8 cellular contexts compared by ENCODE assay signal in genomic region chr15:89101302-89102191, GRCh38. TPM values are rescaled to one million over a fixed set of nuclear protein-coding genes. Genes with fewer than 3 reads are reported as not detected.
A peak's percentile ranks its signal among the peaks of the same experiment; 100 is the strongest.
DNase-seq lines count a peak whose midpoint lies in the region; ATAC-seq and TF ChIP-seq lines count a peak whose summit lies in the region.

No MANE protein-coding gene starts in this region.

- H3K27me3 ChIP-seq in BJ (ENCODE audit: control insufficient read depth, insufficient read depth, low read length) (no peaks in the 10 kb centered on the region), H9 (ENCODE audit: insufficient read depth, low read length) (no peaks in the 10 kb centered on the region)

- no peak overlapping the region for H3K23ac ChIP-seq in H9 (ENCODE audit: insufficient read length, low read depth, low read length)

- no peak for TF ChIP-seq CTCF in BJ (IDR thresholded peaks at IDR 0.05; ENCODE audit: insufficient read depth, low read depth, low read length)
- no peak for TF ChIP-seq CTCF in omental fat pad (IDR thresholded peaks at IDR 0.05)
- TF ChIP-seq CTCF in H9 (conservative IDR thresholded peaks at IDR 0.05) = no peak

- no peak overlapping the region for H3K14ac ChIP-seq in H9 (ENCODE audit: insufficient read depth, low read length)

- no peaks in the 10 kb centered on the region for H3K36me3 ChIP-seq in BJ (ENCODE audit: control insufficient read depth, insufficient read depth, low read length)

- no peak overlapping the region for H4K8ac ChIP-seq in H9 (replicated peaks; ENCODE audit: insufficient read length, low read depth, low read length)

- no peaks in the 10 kb centered on the region for H3K79me2 ChIP-seq in H9 (ENCODE audit: insufficient read depth, low read length)

- H3K23me2 ChIP-seq in H9 (ENCODE audit: insufficient read length, low read depth, low read length, poor library complexity, severe bottlenecking) = no peaks in the 10 kb centered on the region

- no peak overlapping the region for H3K4me2 ChIP-seq in H9 (ENCODE audit: insufficient read depth, insufficient read length, low read length)

- DNase-seq in BJ (ENCODE audit: low read depth) (peak; percentile 90), NCI-H226 (peak; percentile 100), erythroblast (lab: John Stamatoyannopoulos, UW) (peak; percentile 26 to 28), omental fat pad (ENCODE audit: low spot score) (no peak), medulla oblongata (ENCODE audit: extremely low spot score) (no peak), H9 (no peak), NCI-H510A (lab: John Stamatoyannopoulos, UW) (no peak)
- no peak for DNase-seq in activated CD8-positive, alpha-beta memory T cell treated with anti-CD3 and anti-CD28 coated beads for 24 hours

- H3K27ac ChIP-seq in H9 (ENCODE audit: insufficient read length, low read depth, low read length) = no peak overlapping the region

- H3K36me3 Mint-ChIP-seq in H9 (ENCODE audit: insufficient read depth in 1 of 3, low read depth in 3 of 3) = peaks cover 0 to 4% (median 4%) of the 10 kb centered on the region in 3 experiments; a peak in 3 of 7 replicates

- peak; percentile 92 for ATAC-seq in omental fat pad (ENCODE audit: low FRiP score)

- no peak overlapping the region for H3K18ac ChIP-seq in H9 (ENCODE audit: insufficient read length, low read depth, low read length)

- no peak overlapping the region for H2AFZ ChIP-seq in H9 (ENCODE audit: low read length)

- no peak overlapping the region for H2BK15ac ChIP-seq in H9 (ENCODE audit: low read depth, low read length)

- H3K4me3 ChIP-seq in BJ (ENCODE audit: low read depth, low read length) = no peak overlapping the region

- no peaks in the 10 kb centered on the region for H3K79me1 ChIP-seq in H9 (ENCODE audit: insufficient read depth, low read depth, low read length, poor library complexity, severe bottlenecking)

- no peaks in the 10 kb centered on the region for H3K9me3 ChIP-seq in H9 (ENCODE audit: control insufficient read depth, low read depth, low read length)

- H3K4ac ChIP-seq in H9 (ENCODE audit: low read depth, low read length) = no peak overlapping the region

- peaks cover 2% of the 10 kb centered on the region; the same call in 1 of the 2 replicates for H3K4me1 ChIP-seq in H9 (ENCODE audit: insufficient read depth, low read length)

- no peak for TF ChIP-seq POLR2A in erythroblast (IDR thresholded peaks at IDR 0.05; ENCODE audit: low read length)

- no CpG with 5 or more reads among the region's 8 CpGs for WGBS in H9 (ENCODE audit: extremely low coverage, insufficient read length, low lambda C conversion rate)

- POLR2A ChIA-PET in BJ (lab: Charles Lee) = interaction anchor here (0.8 kb wide), 1 partner anchor 10 kb away, joined by 3 read pairs; no protein-coding TSS in a partner anchor

- H4K5ac ChIP-seq in H9 (ENCODE audit: insufficient read length, low read depth, low read length) = no peak overlapping the region

- H4K91ac ChIP-seq in H9 (ENCODE audit: insufficient read length, low read depth, low read length) = no peak overlapping the region

- no peaks in the 10 kb centered on the region for H3K9me3 Mint-ChIP-seq in H9

- no peak overlapping the region for H2BK12ac ChIP-seq in H9 (ENCODE audit: insufficient read length, low read depth, low read length)

- no peak overlapping the region for H3K56ac ChIP-seq in H9 (ENCODE audit: insufficient read length, low read depth, low read length)

- no peak overlapping the region for H2BK120ac ChIP-seq in H9 (ENCODE audit: low read depth, low read length, poor library complexity, severe bottlenecking)

- H2AK5ac ChIP-seq in H9 (ENCODE audit: insufficient read length, low read length) = no peak overlapping the region

- no peaks in the 10 kb centered on the region for H3K27me3 Mint-ChIP-seq in H9 (ENCODE audit: low read depth)

- H4K20me1 ChIP-seq in H9 (ENCODE audit: control insufficient read depth, insufficient read depth, insufficient read length) = no peaks in the 10 kb centered on the region

- CTCF ChIA-PET in BJ (lab: Yijun Ruan, JAX) = interaction anchor here (0.6 to 6.0 kb wide), 4 partner anchors 10 to 257 kb away, joined by 3 to 22 read pairs (median 6); partner anchors contain the start of gene ABHD2

- H3K27ac Mint-ChIP-seq in H9 = peak overlapping the region in 1 of 3 experiments; percentile 4; a peak in 3 of 7 replicates

- peaks cover 0 to 13% of the 10 kb centered on the region in 2 experiments; a peak in 2 of 4 replicates for H3K4me1 Mint-ChIP-seq in H9

- no peak overlapping the region for H3K9ac ChIP-seq in H9 (ENCODE audit: extremely low read depth, insufficient read length, low read length)

- H3K4me3 Mint-ChIP-seq in H9 = no peak overlapping the region

- H2BK5ac ChIP-seq in H9 (ENCODE audit: insufficient read length, low read length) = no peak overlapping the region

- H3T11ph ChIP-seq in H9 (ENCODE audit: low read length) = no peak overlapping the region

- H2BK20ac ChIP-seq in H9 (ENCODE audit: low read depth, low read length, poor library complexity, severe bottlenecking) = no peak overlapping the region

RNA-seq across cellular contexts. Expression of gene ABHD2, which starts 13.3 kb away (rescaled TPM):
- 47.2 and 69.6 TPM in 2 replicates for polyA plus RNA-seq in BJ (2011; rRNA removed)
- polyA minus RNA-seq in BJ (2011; rRNA and poly(A)+ RNA removed) = 61.1 and 61.2 TPM in 2 replicates
- total RNA-seq in omental fat pad (100 to 1,000 TPM in 1 of 4 donors, 10 to 100 TPM in 3; 53.3 to 110 (median 68.6) TPM), H9 (2021) (15.6 and 17.5 TPM in 2 replicates)

Comparison
In these comparisons a context has a peak if more than half of its experiments do, and no peak if none do; other contexts are left out.
1. DNase-seq: peak in BJ (single experiment), NCI-H226 (single experiment) and erythroblast (2 of 2); none in omental fat pad (single experiment), medulla oblongata (single experiment), H9 (single experiment), NCI-H510A (single experiment) and activated CD8-positive, alpha-beta memory T cell treated with anti-CD3 and anti-CD28 coated beads for 24 hours (single experiment).